1 cellular context compared by ENCODE assay signal in genomic region chr4:76659103-76659490, GRCh38.
TF ChIP-seq lines count a peak whose summit lies in the region.

No MANE protein-coding gene starts in this region.

TF ChIP-seq in HCT116, 20 proteins besides CTCF, POLR2A, EP300 and RAD21 (continued from another document):
- TF ChIP-seq TCF7L2 (IDR thresholded peaks at IDR 0.05; ENCODE audit: borderline replicate concordance, extremely low read depth, insufficient read depth, insufficient read length) (no peak), POLR2AphosphoS5 (IDR thresholded peaks at IDR 0.05; ENCODE audit: low read depth, low read length) (no peak), MAX (IDR thresholded peaks at IDR 0.05) (no peak), JUND (IDR thresholded peaks at IDR 0.05) (no peak), EGR1 (IDR thresholded peaks at IDR 0.05; ENCODE audit: low read depth) (no peak), YY1 (IDR thresholded peaks at IDR 0.05; ENCODE audit: extremely low read depth, insufficient replicate concordance, low read depth, low read length) (no peak), ZNF274 (IDR thresholded peaks at IDR 0.05; ENCODE audit: low read depth, low read length) (no peak), CEBPB (IDR thresholded peaks at IDR 0.05; ENCODE audit: low read depth) (no peak)
- TF ChIP-seq, protein P1, sequence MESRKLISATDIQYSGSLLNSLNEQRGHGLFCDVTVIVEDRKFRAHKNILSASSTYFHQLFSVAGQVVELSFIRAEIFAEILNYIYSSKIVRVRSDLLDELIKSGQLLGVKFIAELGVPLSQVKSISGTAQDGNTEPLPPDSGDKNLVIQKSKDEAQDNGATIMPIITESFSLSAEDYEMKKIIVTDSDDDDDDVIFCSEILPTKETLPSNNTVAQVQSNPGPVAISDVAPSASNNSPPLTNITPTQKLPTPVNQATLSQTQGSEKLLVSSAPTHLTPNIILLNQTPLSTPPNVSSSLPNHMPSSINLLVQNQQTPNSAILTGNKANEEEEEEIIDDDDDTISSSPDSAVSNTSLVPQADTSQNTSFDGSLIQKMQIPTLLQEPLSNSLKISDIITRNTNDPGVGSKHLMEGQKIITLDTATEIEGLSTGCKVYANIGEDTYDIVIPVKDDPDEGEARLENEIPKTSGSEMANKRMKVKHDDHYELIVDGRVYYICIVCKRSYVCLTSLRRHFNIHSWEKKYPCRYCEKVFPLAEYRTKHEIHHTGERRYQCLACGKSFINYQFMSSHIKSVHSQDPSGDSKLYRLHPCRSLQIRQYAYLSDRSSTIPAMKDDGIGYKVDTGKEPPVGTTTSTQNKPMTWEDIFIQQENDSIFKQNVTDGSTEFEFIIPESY (IDR thresholded peaks at IDR 0.05; ENCODE audit: extremely low read depth, insufficient replicate concordance, low read length): no peak
